Comparison of ENCODE assay signal across 8 cellular contexts in genomic region chr12:92078167-92079053, GRCh38.
DNase-seq lines count a peak whose midpoint lies in the region; ATAC-seq, FAIRE-seq and TF ChIP-seq lines count a peak whose summit lies in the region.

No MANE protein-coding gene starts in this region.

- peak overlapping the region; percentile 57 for H3K27ac Mint-ChIP-seq in mesothelial cell of epicardium

- H3K4me1 Mint-ChIP-seq in mesothelial cell of epicardium: peaks cover 43% of the 10 kb centered on the region

- peak overlapping the region; percentile 14 for H3K27ac ChIP-seq in HUES48 (ENCODE audit: low read depth, low read length)
- peak overlapping the region in 3 of 4 donors; percentile 13 to 51 (median 42) for H3K27ac ChIP-seq in body of pancreas

- TF ChIP-seq CTCF in body of pancreas (IDR thresholded peaks at IDR 0.05) (no peak), mesothelial cell of epicardium (IDR thresholded peaks at IDR 0.05; ENCODE audit: unreplicated experiment) (no peak), GM13977 (IDR thresholded peaks at IDR 0.05; ENCODE audit: extremely low read depth, insufficient read depth, missing control alignments) (no peak)

- 51 to 61% methylated on average over 4 of the region's 4 CpGs for WGBS in body of pancreas, 2 donors

- no peaks in the 10 kb centered on the region for H3K36me3 ChIP-seq in HUES48 (ENCODE audit: control insufficient read depth, insufficient read depth, low read length)
- H3K36me3 ChIP-seq in body of pancreas (replicated peaks in 1 of 2; ENCODE audit: insufficient read depth in 1 of 2, low read depth in 2 of 2): no peaks in the 10 kb centered on the region
- H3K36me3 ChIP-seq in HAP-1 (replicated peaks): no peaks in the 10 kb centered on the region

- H3K27me3 ChIP-seq in HUES48 (ENCODE audit: control insufficient read depth, insufficient read depth, low read length) (no peaks in the 10 kb centered on the region), body of pancreas (no peaks in the 10 kb centered on the region), HAP-1 (ENCODE audit: low read depth) (no peaks in the 10 kb centered on the region)

- no peaks in the 10 kb centered on the region for H3K9me3 Mint-ChIP-seq in mesothelial cell of epicardium

- DNase-seq in AML-193 (lab: John Stamatoyannopoulos, UW) (peak; percentile 14 to 32), body of pancreas (no peak), mesothelial cell of epicardium (ENCODE audit: low spot score in 2 of 2, unreplicated experiment in 2 of 2) (no peak), GM13977 (ENCODE audit: low spot score) (no peak), GDM1 (lab: John Stamatoyannopoulos, UW) (no peak), urothelium cell line (ENCODE audit: low spot score) (no peak), HAP-1 (ENCODE audit: low spot score in 2 of 2) (no peak)

- in situ Hi-C loops in GM13977 (cut with MboI; ENCODE audit: low pct_unique_long_range_greater_than_20kb, low sequenced_read_pairs, unreplicated experiment): no loop called here
- in situ Hi-C loops in HAP-1 (cut with MboI; ENCODE audit: low sequenced_read_pairs): no loop called here

- no peaks in the 10 kb centered on the region for H3K9me3 ChIP-seq in HUES48 (ENCODE audit: control insufficient read depth, insufficient read depth, low read length)
- H3K9me3 ChIP-seq in body of pancreas: no peaks in the 10 kb centered on the region
- H3K9me3 ChIP-seq in HAP-1: no peaks in the 10 kb centered on the region

- intact Hi-C loops in body of pancreas (cut with DNase I): loop anchor here (10.0 kb wide), 1 partner anchor 56 kb away; no protein-coding TSS in a partner anchor

- TF ChIP-seq POLR2A in body of pancreas (IDR thresholded peaks at IDR 0.05): no peak

- H3K4me3 ChIP-seq in HUES48 (ENCODE audit: low read depth, low read length): no peak overlapping the region
- H3K4me3 ChIP-seq in body of pancreas: no peak overlapping the region
- H3K4me3 ChIP-seq in HAP-1: no peak overlapping the region

- H3K4me1 ChIP-seq in HUES48 (ENCODE audit: control insufficient read depth, insufficient read depth, low read length) (peaks cover 17% of the 10 kb centered on the region), body of pancreas (peaks cover 50% of the 10 kb centered on the region), HAP-1 (peaks cover 11% of the 10 kb centered on the region)

- no peak overlapping the region for H3K4me3 Mint-ChIP-seq in mesothelial cell of epicardium

- H3K9ac ChIP-seq in HUES48 (ENCODE audit: low read depth, low read length): no peak overlapping the region

- ATAC-seq in body of pancreas: peak; percentile 36

- no peaks in the 10 kb centered on the region for H3K27me3 Mint-ChIP-seq in mesothelial cell of epicardium (ENCODE audit: low read depth)

- H3K36me3 Mint-ChIP-seq in mesothelial cell of epicardium: no peaks in the 10 kb centered on the region

- no peak for FAIRE-seq in urothelium cell line (lab: Jason Lieb, UNC)

Comparison
In these comparisons a context has a peak if more than half of its experiments do, and no peak if none do; other contexts are left out.
1. DNase-seq: peak in AML-193 (2 of 2); none in body of pancreas (0 of 4), mesothelial cell of epicardium (0 of 2), GM13977 (single experiment), GDM1 (single experiment), urothelium cell line (single experiment) and HAP-1 (0 of 2).